8 cellular contexts compared by ENCODE assay signal in genomic region chr6:150866147-150867073, GRCh38. TPM values are rescaled to one million over a fixed set of nuclear protein-coding genes. Genes with fewer than 3 reads are reported as not detected.
DNase-seq lines count a peak whose midpoint lies in the region; ATAC-seq and TF ChIP-seq lines count a peak whose summit lies in the region.

No MANE protein-coding gene starts in this region.

- TF ChIP-seq POLR2A in GM18951 (IDR thresholded peaks at IDR 0.05; ENCODE audit: extremely low read depth, insufficient read depth, insufficient read length) (peak; percentile 59), lower leg skin (IDR thresholded peaks at IDR 0.05) (no peak)

- in situ Hi-C loops in GM18951 (cut with MboI; ENCODE audit: low sequenced_read_pairs, unreplicated experiment) = no loop called here

- TF ChIP-seq CTCF in lower leg skin (IDR thresholded peaks at IDR 0.05) = peak in 1 of 3 donors; percentile 75

- intact Hi-C loops in lower leg skin (cut with DNase I; ENCODE audit: low total_unique reads) = no loop called here

- WGBS in lower leg skin, 2 donors = 2 to 6% methylated on average over 32 to 81 of the region's 95 CpGs

- peak; percentile 74 for ATAC-seq in HG03139 (IDR thresholded peaks at IDR 0.05; ENCODE audit: unreplicated experiment)

- peak overlapping the region; percentile 44 for H3K4me3 ChIP-seq in lower leg skin (ENCODE audit: low read depth, poor library complexity, severe bottlenecking)

- DNase-seq in AML-193 (lab: John Stamatoyannopoulos, UW) = peak; percentile 76 to 78
- peak; percentile 63 to 88 for DNase-seq in NCI-H524 (lab: John Stamatoyannopoulos, UW)
- DNase-seq in activated CD4-positive, alpha-beta T cell treated with anti-CD3 and anti-CD28 coated beads, Interleukin-2, amount 50 U/mL, for 4 hours = peak; percentile 80 to 84
- DNase-seq in dermis blood vessel endothelial cell = peak; percentile 96
- peak; percentile 45 to 95 for DNase-seq in lower leg skin (ENCODE audit: low spot score in 2 of 2)
- DNase-seq in stimulated activated CD4-positive, alpha-beta T cell treated with anti-CD3 and anti-CD28 coated beads, Interleukin-4, amount 100 ng/mL, for 24 hours = peak; percentile 84

RNA-seq across cellular contexts. Expression of gene MTHFD1L, which starts 0.9 kb away (rescaled TPM):
- total RNA-seq in dermis blood vessel endothelial cell = 38.6 and 56.4 TPM in 2 replicates
- total RNA-seq in lower leg skin = 1 to 10 TPM; 2.1 to 7.1 (median 4.4) TPM

Comparison
In these comparisons a context has a peak if more than half of its experiments do, and no peak if none do; other contexts are left out.
1. Peak in every context shown above with its lines: DNase-seq, ATAC-seq and H3K4me3 ChIP-seq.